In genomic region chr3:123684636-123685035, GRCh38 we compare ENCODE assay signal across 23 cellular contexts.
DNase-seq lines count a peak whose midpoint lies in the region; ATAC-seq, FAIRE-seq and TF ChIP-seq lines count a peak whose summit lies in the region.
"Had no signal": no experiment of that assay in that cellular context is flagged by ENCODE, and none has a peak within 500 bp of the region (broad histone marks: within the 10 kb centered on the region; RNA-seq: fewer than 3 reads in every experiment).

No MANE protein-coding gene starts in this region.

- in situ Hi-C loops in KBM-7 (cut with MboI; ENCODE audit: low pct_unique_long_range_greater_than_20kb, low sequenced_read_pairs): no loop called here

- H3K4me1 ChIP-seq in esophagus muscularis mucosa (peaks cover 32 to 100% (median 100%) of the 10 kb centered on the region in 4 donors), thoracic aorta (ENCODE audit: control insufficient read depth in 1 of 2, low read depth in 2 of 2) (peaks cover 26 to 97% of the 10 kb centered on the region in 2 donors), trophoblast cell (ENCODE audit: control insufficient read depth in 1 of 2, insufficient read depth in 2 of 2, low read length in 2 of 2) (peaks cover 22 to 31% of the 10 kb centered on the region in 2 experiments)

- H3K23ac ChIP-seq in trophoblast cell (ENCODE audit: low read length): no peak overlapping the region

- H3K9me3 ChIP-seq in esophagus muscularis mucosa (no peaks in the 10 kb centered on the region), thoracic aorta (no peaks in the 10 kb centered on the region), trophoblast cell (ENCODE audit: insufficient read depth, low read depth, low read length) (no peaks in the 10 kb centered on the region)
- H3K9me3 ChIP-seq: A549; BLaER1 treated with 17β-estradiol and CSF1 and Interleukin-3, amounts not matched to agents 10 nM and 100 nM; SJCRH30 had no signal

- H3K4me2 ChIP-seq in trophoblast cell (ENCODE audit: low read length): no peak overlapping the region
- H3K4me2 ChIP-seq: A549; BLaER1 treated with 17β-estradiol and CSF1 and Interleukin-3, amounts not matched to agents 10 nM and 100 nM had no signal

- no peaks in the 10 kb centered on the region for H3K27me3 ChIP-seq in esophagus muscularis mucosa
- no peaks in the 10 kb centered on the region for H3K27me3 ChIP-seq in thoracic aorta (replicated peaks; ENCODE audit: insufficient read depth)
- H3K27me3 ChIP-seq in trophoblast cell (ENCODE audit: insufficient read depth, low read length): no peaks in the 10 kb centered on the region
- H3K27me3 ChIP-seq: BLaER1 treated with 17β-estradiol and CSF1 and Interleukin-3, amounts not matched to agents 10 nM and 100 nM; SJCRH30 had no signal

- FAIRE-seq in GM12892 (lab: Jason Lieb, UNC): no peak
- FAIRE-seq: A549, D721Med, GM18507, H54, HepG2, RCC 7860 had no signal

- no peak overlapping the region for H2BK5ac ChIP-seq in trophoblast cell (ENCODE audit: low read depth, low read length, poor library complexity)

- H3K9me3 Mint-ChIP-seq in nephron progenitor cell: no peaks in the 10 kb centered on the region
- H3K9me3 Mint-ChIP-seq: CD4-positive, alpha-beta T cell had no signal

- peaks cover 6% of the 10 kb centered on the region for H3K27me3 Mint-ChIP-seq in nephron progenitor cell (ENCODE audit: low read depth, poor library complexity)
- H3K27me3 Mint-ChIP-seq: CD4-positive, alpha-beta T cell had no signal

- H3K4me1 Mint-ChIP-seq in nephron progenitor cell: peaks cover 63% of the 10 kb centered on the region

- TF ChIP-seq POLR2A in esophagus muscularis mucosa (IDR thresholded peaks at IDR 0.05; ENCODE audit: low read depth) (no peak), GM12892 (IDR thresholded peaks at IDR 0.05; ENCODE audit: low read depth, low read length) (no peak)

- H2BK12ac ChIP-seq in trophoblast cell (ENCODE audit: low read length): no peak overlapping the region

- H3K9ac ChIP-seq in trophoblast cell (ENCODE audit: low read length): no peak overlapping the region
- H3K9ac ChIP-seq: BLaER1 treated with 17β-estradiol and CSF1 and Interleukin-3, amounts not matched to agents 10 nM and 100 nM had no signal

- DNase-seq in esophagus muscularis mucosa (ENCODE audit: extremely low spot score) (no peak), nephron progenitor cell (no peak), thoracic aorta (ENCODE audit: low spot score) (no peak), GM12892 (ENCODE audit: insufficient read length) (no peak), NCI-H146 (lab: John Stamatoyannopoulos, UW) (no peak), KBM-7 (no peak), trophoblast cell (no peak)
- DNase-seq: AML-193; CD4-positive, alpha-beta T cell; Kasumi-1; NCI-H1105 treated with DMSO at 0.1 percent for 48 hours; NCI-H2029; NCI-H446; NCI-H524 treated with DMSO at 0.1 percent for 48 hours; NCI-H774; SJCRH30 had no signal

- H4K12ac ChIP-seq in trophoblast cell (ENCODE audit: low read depth, low read length): no peak overlapping the region

- H3K79me2 ChIP-seq in trophoblast cell (ENCODE audit: control insufficient read depth, insufficient read depth, low read length, poor library complexity): no peaks in the 10 kb centered on the region

- H3K4me3 Mint-ChIP-seq in nephron progenitor cell: no peak overlapping the region
- H3K4me3 Mint-ChIP-seq: CD4-positive, alpha-beta T cell had no signal

- H3K27ac Mint-ChIP-seq in nephron progenitor cell: peak overlapping the region; percentile 47
- H3K27ac Mint-ChIP-seq: CD4-positive, alpha-beta T cell had no signal

- H3K79me1 ChIP-seq in trophoblast cell (ENCODE audit: low read length): peaks cover 5% of the 10 kb centered on the region

- H3K4me3 ChIP-seq in esophagus muscularis mucosa (no peak overlapping the region), thoracic aorta (no peak overlapping the region), trophoblast cell (ENCODE audit: low read depth, low read length) (no peak overlapping the region)
- H3K4me3 ChIP-seq: A549; BLaER1 treated with 17β-estradiol and CSF1 and Interleukin-3, amounts not matched to agents 10 nM and 100 nM; SJCRH30 had no signal

- TF ChIP-seq CTCF in esophagus muscularis mucosa (IDR thresholded peaks at IDR 0.05) (no peak), nephron progenitor cell (IDR thresholded peaks at IDR 0.05) (no peak), thoracic aorta (IDR thresholded peaks at IDR 0.05) (no peak)

- no peak overlapping the region for H3K4ac ChIP-seq in trophoblast cell (ENCODE audit: low read depth, low read length)

- H3K14ac ChIP-seq in trophoblast cell (ENCODE audit: low read length): no peak overlapping the region

- H2AK5ac ChIP-seq in trophoblast cell (ENCODE audit: low read length): no peak overlapping the region

- WGBS in esophagus muscularis mucosa: 66% methylated on average over 7 of the region's 7 CpGs
- no CpG with 5 or more reads among the region's 7 CpGs for WGBS in trophoblast cell (ENCODE audit: extremely low coverage, insufficient coverage, insufficient read length)

- H2BK120ac ChIP-seq in trophoblast cell (ENCODE audit: insufficient read depth, low read length, poor library complexity): no peak overlapping the region

- no peak overlapping the region for H4K91ac ChIP-seq in trophoblast cell (ENCODE audit: low read depth, low read length)

- peak; percentile 15 for TF ChIP-seq EP300 in esophagus muscularis mucosa (IDR thresholded peaks at IDR 0.05)

- intact Hi-C loops in esophagus muscularis mucosa (cut with DNase I): no loop called here

- no peak overlapping the region for H4K8ac ChIP-seq in trophoblast cell (ENCODE audit: low read depth, low read length)

- H3K18ac ChIP-seq in trophoblast cell (ENCODE audit: low read length): no peak overlapping the region

- H3K36me3 ChIP-seq in esophagus muscularis mucosa (peaks cover 0 to 68% (median 37%) of the 10 kb centered on the region in 4 donors), thoracic aorta (peaks cover 47% of the 10 kb centered on the region), trophoblast cell (ENCODE audit: control insufficient read depth in 1 of 2, insufficient read depth in 2 of 2, low read length in 2 of 2) (peaks cover 11 to 21% of the 10 kb centered on the region in 2 experiments)
- H3K36me3 ChIP-seq: SJCRH30 had no signal

- H3K27ac ChIP-seq in esophagus muscularis mucosa (replicated peaks in 1 of 4) (peak overlapping the region; percentile 94 to 97 (median 96)), thoracic aorta (peak overlapping the region; percentile 87 to 94), trophoblast cell (ENCODE audit: low read depth, low read length) (no peak overlapping the region)
- H3K27ac ChIP-seq: A549; BLaER1 treated with 17β-estradiol and CSF1 and Interleukin-3, amounts not matched to agents 10 nM and 100 nM; SJCRH30 had no signal

- H3K36me3 Mint-ChIP-seq in nephron progenitor cell (ENCODE audit: low read depth): no peaks in the 10 kb centered on the region

- no peak overlapping the region for H2AFZ ChIP-seq in trophoblast cell (ENCODE audit: insufficient read depth, low read length, poor library complexity)

- no peak for ATAC-seq in thoracic aorta (ENCODE audit: insufficient number of reproducible peaks, low FRiP score, low read depth)
- ATAC-seq: A549, HepG2 had no signal
